Comparison of ENCODE assay signal across 10 cellular contexts in the genomic region with DNA sequence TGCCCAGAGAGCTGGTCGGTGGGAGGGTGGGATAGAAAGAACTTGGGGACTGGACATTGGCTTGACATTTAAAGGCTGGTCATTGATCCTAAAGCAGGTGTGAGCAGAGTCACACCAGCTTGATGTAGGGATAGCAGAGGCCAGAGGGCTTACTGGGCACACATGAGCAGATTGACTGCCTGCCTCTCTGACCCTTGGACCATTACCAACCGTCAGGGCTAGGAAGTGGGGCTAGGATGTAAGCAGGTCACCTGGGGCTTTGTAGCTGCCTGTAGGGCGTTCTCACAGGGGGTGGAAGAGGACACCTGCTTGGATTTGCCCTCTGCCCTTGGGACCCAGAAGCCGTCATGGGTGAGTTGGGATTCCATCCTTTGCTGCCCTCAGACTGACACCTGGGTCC. TPM values are rescaled to one million over a fixed set of nuclear protein-coding genes. Genes with fewer than 3 reads are reported as not detected.
"Had no signal": no experiment of that assay in that cellular context is flagged by ENCODE, and none has a peak within 500 bp of the region (broad histone marks: within the 10 kb centered on the region; RNA-seq: fewer than 3 reads in every experiment).

No MANE protein-coding gene starts in this region.

- H3K27ac Mint-ChIP-seq: HFFc6 had no signal

- H3K4me1 ChIP-seq: HAP-1 had no signal

- FAIRE-seq: K562 had no signal

- H3K9me3 ChIP-seq: HAP-1 had no signal

- H2AFZ ChIP-seq: GM23248 had no signal

- H3K4me3 ChIP-seq: GM23248, HAP-1, K562 had no signal

- DNase-seq: GM23248, GOT3, H7, HFFc6, IMR-90 had no signal

- H3K27ac ChIP-seq: GM23248, HL-60 had no signal

- H3K4me3 Mint-ChIP-seq: HFFc6 had no signal

- H3K9ac ChIP-seq: GM23248 had no signal

- ATAC-seq: HCT116, K562 had no signal

- H3K9me3 Mint-ChIP-seq: HFFc6 had no signal

- H3K36me3 ChIP-seq: HAP-1 had no signal

RNA-seq across cellular contexts. Expression of a gene that starts 11.1 kb away (rescaled TPM):
- total RNA-seq: H4, IMR-90 had no signal
- polyA plus RNA-seq: IMR-90 had no signal
